ENCODE assay signal across 8 cellular contexts in the genomic region with DNA sequence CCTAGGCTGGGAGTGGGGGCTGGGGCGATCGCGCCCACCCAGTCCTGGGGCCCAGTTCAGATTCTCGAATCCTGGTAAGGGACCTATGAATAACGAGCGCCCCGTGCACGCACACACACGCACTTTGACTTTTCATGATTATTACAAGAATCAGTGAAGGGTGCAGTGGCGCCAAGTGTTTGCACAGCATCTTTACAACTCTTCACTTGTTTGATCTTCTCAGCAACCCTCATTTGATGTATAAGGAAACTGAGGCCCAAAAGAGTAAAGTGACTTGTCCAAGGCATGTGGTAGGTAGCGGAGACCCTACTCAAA. TPM values are rescaled to one million over a fixed set of nuclear protein-coding genes. Genes with fewer than 3 reads are reported as not detected.
DNase-seq lines count a peak whose midpoint lies in the region; ATAC-seq and TF ChIP-seq lines count a peak whose summit lies in the region.

No MANE protein-coding gene starts in this region.

- H3K4me3 Mint-ChIP-seq in nephron, result peak overlapping the region; percentile 54 to 71 (median 63)

- H3K27me3 ChIP-seq in heart right ventricle (peaks cover 0 to 94% (median 79%) of the 10 kb centered on the region in 7 donors), colonic mucosa (peaks cover 6% of the 10 kb centered on the region), vagina (no peaks in the 10 kb centered on the region), foreskin keratinocyte (peaks cover 72% of the 10 kb centered on the region)

- no peaks in the 10 kb centered on the region for H3K9me3 Mint-ChIP-seq in nephron

- H3K36me3 Mint-ChIP-seq in nephron (ENCODE audit: low read depth), result no peaks in the 10 kb centered on the region

- no peak overlapping the region for H3K27ac Mint-ChIP-seq in nephron

- H3K4me1 ChIP-seq in heart right ventricle, result peaks cover 0 to 20% (median 15%) of the 10 kb centered on the region in 9 donors
- H3K4me1 ChIP-seq in colonic mucosa, result no peaks in the 10 kb centered on the region
- H3K4me1 ChIP-seq in vagina, result peaks cover 13% of the 10 kb centered on the region
- no peaks in the 10 kb centered on the region for H3K4me1 ChIP-seq in foreskin keratinocyte

- H3K27ac ChIP-seq in heart right ventricle (no peak overlapping the region), colonic mucosa (no peak overlapping the region), vagina (no peak overlapping the region), foreskin keratinocyte (no peak overlapping the region)

- intact Hi-C loops in heart right ventricle (cut with DNase I), result loop anchor here in 7 of 10 donors (5.0 to 10.0 kb wide), 4 partner anchors 253 to 603 kb away; no protein-coding TSS in a partner anchor
- intact Hi-C loops in Right ventricle myocardium inferior (cut with DNase I), result loop anchor here (5.0 kb wide), 1 partner anchor 261 kb away; no protein-coding TSS in a partner anchor
- intact Hi-C loops in colonic mucosa (cut with DNase I), result loop anchor here (5.0 kb wide), 1 partner anchor 261 kb away; no protein-coding TSS in a partner anchor
- intact Hi-C loops in vagina (cut with DNase I), result no loop called here

- H3K4me1 Mint-ChIP-seq in nephron, result peaks cover 29% of the 10 kb centered on the region

- no peak for DNase-seq in heart right ventricle
- no peak for DNase-seq in Right ventricle myocardium inferior (ENCODE audit: missing footprints)
- no peak for DNase-seq in colonic mucosa
- DNase-seq in vagina (ENCODE audit: extremely low spot score in 2 of 2), result no peak
- DNase-seq in foreskin keratinocyte, result no peak
- no peak for DNase-seq in NCI-H1105 treated with DMSO at 0.1 percent for 48 hours (lab: John Stamatoyannopoulos, UW)

- H3K4me3 ChIP-seq in heart right ventricle (peak overlapping the region in 8 of 10 donors; percentile 32 to 53 (median 44)), colonic mucosa (peak overlapping the region; percentile 36), vagina (peak overlapping the region; percentile 38 to 60)

- H3K9me3 ChIP-seq in heart right ventricle, result no peaks in the 10 kb centered on the region
- no peaks in the 10 kb centered on the region for H3K9me3 ChIP-seq in colonic mucosa
- no peaks in the 10 kb centered on the region for H3K9me3 ChIP-seq in vagina

- 17 to 18% methylated on average over 11 of the region's 11 CpGs for WGBS in heart right ventricle, 2 donors

- H3K36me3 ChIP-seq in heart right ventricle, result no peaks in the 10 kb centered on the region
- H3K36me3 ChIP-seq in colonic mucosa, result no peaks in the 10 kb centered on the region
- no peaks in the 10 kb centered on the region for H3K36me3 ChIP-seq in vagina

- TF ChIP-seq CTCF in heart right ventricle (IDR thresholded peaks at IDR 0.05), result peak in 1 of 9 donors; percentile 10
- TF ChIP-seq CTCF in colonic mucosa (IDR thresholded peaks at IDR 0.05), result no peak
- no peak for TF ChIP-seq CTCF in nephron (IDR thresholded peaks at IDR 0.05; ENCODE audit: unreplicated experiment in 3 of 3)
- TF ChIP-seq CTCF in vagina (IDR thresholded peaks at IDR 0.05), result no peak
- TF ChIP-seq CTCF in foreskin keratinocyte (conservative IDR thresholded peaks at IDR 0.05), result no peak

- H3K27me3 Mint-ChIP-seq in nephron (ENCODE audit: low read depth), result peaks cover 76% of the 10 kb centered on the region

- peak overlapping the region in 1 of 2 donors; percentile 47 for H3K9ac ChIP-seq in colonic mucosa (ENCODE audit: low read depth in 2 of 2, low read length in 2 of 2)

- TF ChIP-seq POLR2A in vagina (IDR thresholded peaks at IDR 0.05), result no peak

- ATAC-seq in heart right ventricle, result no peak
- ATAC-seq in Right ventricle myocardium inferior, result no peak
- ATAC-seq in foreskin keratinocyte, result no peak
- ATAC-seq in GM21360 (IDR thresholded peaks at IDR 0.05; ENCODE audit: unreplicated experiment), result no peak

RNA-seq across cellular contexts. Expression of a gene that starts 0.9 kb away (rescaled TPM):
- total RNA-seq in heart right ventricle (not detected), Right ventricle myocardium inferior (not detected), colonic mucosa (under 1 TPM; 0.21 to 0.22 TPM), vagina (not detected), foreskin keratinocyte (not detected in 2 replicates)
- polyA plus RNA-seq in heart right ventricle (not detected), foreskin keratinocyte (not detected in 2 replicates)
